ENCODE assay signal across 32 cellular contexts in the genomic region with DNA sequence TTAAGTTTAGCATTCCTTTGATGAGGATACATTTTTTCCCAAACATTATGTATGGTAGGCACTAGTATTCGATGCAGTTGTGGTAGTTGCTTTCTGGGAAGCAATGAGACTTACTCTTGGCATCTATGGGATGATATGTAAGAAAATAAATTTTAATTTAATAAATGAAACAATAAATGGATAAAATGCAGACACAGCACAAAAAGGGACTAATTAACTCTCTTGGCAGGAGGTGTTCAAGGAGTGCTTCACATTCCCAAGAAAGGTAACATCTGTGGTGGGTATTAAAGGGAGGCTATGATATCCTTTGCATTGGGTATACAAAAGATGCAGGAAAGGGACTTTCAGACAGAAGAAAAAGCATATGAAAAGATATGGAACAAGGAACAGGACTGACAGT.
"Had no signal": no experiment of that assay in that cellular context is flagged by ENCODE, and none has a peak within 500 bp of the region (broad histone marks: within the 10 kb centered on the region; RNA-seq: fewer than 3 reads in every experiment).

No MANE protein-coding gene starts in this region.

- H3K4me1 ChIP-seq: adrenal gland, colonic mucosa had no signal

- FAIRE-seq: bronchial epithelial cell had no signal

- H3K36me3 ChIP-seq: adrenal gland, colonic mucosa had no signal

- H3K27ac ChIP-seq: adrenal gland, cardiac muscle cell, colonic mucosa, VCaP had no signal

- H3K27me3 ChIP-seq: adrenal gland, cardiac muscle cell, colonic mucosa had no signal

- ATAC-seq: activated CD8-positive, alpha-beta T cell treated with anti-CD3 and anti-CD28 coated beads for 36 hours; activated naive CD4-positive, alpha-beta T cell treated with anti-CD3 and anti-CD28 coated beads, Interleukin-2, amount 50 U/mL, for 72 hours; activated T-cell treated with anti-CD3 and anti-CD28 coated beads, Interleukin-2, amount 50 U/mL, for 4 hours; activated T-cell treated with anti-CD3 and anti-CD28 coated beads, Interleukin-2, amount 50 U/mL, for 72 hours; activated T-helper 17 cell treated with anti-CD3 and anti-CD28 coated beads, Interleukin-2, amount 50 U/mL, for 72 hours; T-helper 17 cell had no signal

- H3K4me3 ChIP-seq: adrenal gland, cardiac muscle cell, colonic mucosa had no signal

- H3K9me3 ChIP-seq: adrenal gland, colonic mucosa had no signal

- DNase-seq: activated B cell treated with CpG ODN at 0.5 μM for 24 hours; activated CD4-positive, alpha-beta memory T cell treated with anti-CD3 and anti-CD28 coated beads for 36 hours; activated CD4-positive, alpha-beta T cell treated with anti-CD3 and anti-CD28 coated beads for 4 hours; activated CD4-positive, alpha-beta T cell treated with anti-CD3 and anti-CD28 coated beads, Interleukin-2, amount 10 ng/mL, durations not matched to agents 24 days and 14 days; activated CD4-positive, alpha-beta T cell treated with anti-CD3 and anti-CD28 coated beads, Interleukin-2, amount 50 U/mL, for 1 hour; activated CD4-positive, alpha-beta T cell treated with anti-CD3 and anti-CD28 coated beads, Interleukin-2, amount 50 U/mL, for 4 hours; activated CD4-positive, CD25-positive, alpha-beta regulatory T cell treated with anti-CD3 and anti-CD28 coated beads, Interleukin-2, amount 50 U/mL, for 72 hours; activated CD8-positive, alpha-beta memory T cell treated with anti-CD3 and anti-CD28 coated beads, Interleukin-2, amount 50 U/mL, for 4 hours; activated CD8-positive, alpha-beta T cell treated with anti-CD3 and anti-CD28 coated beads for 36 hours; activated effector memory CD4-positive, alpha-beta T cell treated with anti-CD3 and anti-CD28 coated beads, Interleukin-2, amount 50 U/mL, for 16 hours; activated gamma-delta T cell treated with Interleukin-2 at 50 U/mL for 16 hours; activated naive CD4-positive, alpha-beta T cell; activated naive CD4-positive, alpha-beta T cell treated with anti-CD3 and anti-CD28 coated beads for 36 hours; activated naive CD4-positive, alpha-beta T cell treated with anti-CD3 and anti-CD28 coated beads, Interleukin-2, amount 50 U/mL, for 16 hours; activated naive CD8-positive, alpha-beta T cell treated with anti-CD3 and anti-CD28 coated beads for 36 hours; activated T-cell treated with anti-CD3 and anti-CD28 coated beads for 4 hours; activated T-cell treated with anti-CD3 and anti-CD28 coated beads, Interleukin-2, amount 50 U/mL, for 1 hour; activated T-cell treated with anti-CD3 and anti-CD28 coated beads, Interleukin-2, amount 50 U/mL, for 4 hours; activated T-cell treated with anti-CD3 and anti-CD28 coated beads, Interleukin-2, amount 50 U/mL, for 72 hours; adrenal gland; amniotic stem cell; aorta; caudate nucleus; cerebellar nuclear complex; colonic mucosa; T-helper 17 cell; T-helper 9 cell had no signal
